ENCODE assay signal across 8 cellular contexts in genomic region chr6:161393839-161394364, GRCh38.
A peak's percentile ranks its signal among the peaks of the same experiment; 100 is the strongest.
DNase-seq lines count a peak whose midpoint lies in the region; ATAC-seq, FAIRE-seq and TF ChIP-seq lines count a peak whose summit lies in the region.

No MANE protein-coding gene starts in this region.

- H3K9me3 ChIP-seq in SU-DHL-6 (ENCODE audit: insufficient read depth, low read length) = no peaks in the 10 kb centered on the region
- H3K9me3 ChIP-seq in breast epithelium = peaks cover 2 to 6% of the 10 kb centered on the region in 2 donors
- no peaks in the 10 kb centered on the region for H3K9me3 ChIP-seq in kidney (ENCODE audit: control insufficient read depth in 1 of 2, low read length in 2 of 2)

- FAIRE-seq in kidney (lab: Jason Lieb, UNC) = peak; percentile 97

- no peaks in the 10 kb centered on the region for H3K4me1 ChIP-seq in breast epithelium
- no peaks in the 10 kb centered on the region for H3K4me1 ChIP-seq in kidney (ENCODE audit: control insufficient read depth in 1 of 2, insufficient read depth in 1 of 2, low read depth in 1 of 2, low read length in 2 of 2)

- TF ChIP-seq CTCF in SU-DHL-6 (IDR thresholded peaks at IDR 0.05; ENCODE audit: insufficient read depth, low read length, poor library complexity, severe bottlenecking) (peak; percentile 64), breast epithelium (IDR thresholded peaks at IDR 0.05) (peak in 2 of 3 donors; percentile 47 to 58), kidney (IDR thresholded peaks at IDR 0.05; ENCODE audit: borderline replicate concordance, extremely low read depth, insufficient read depth) (peak; percentile 56)

- peak; percentile 77 for DNase-seq in AG08396 (ENCODE audit: low spot score)
- DNase-seq in NCI-H1436 (lab: John Stamatoyannopoulos, UW) = peak; percentile 67
- DNase-seq in breast epithelium (ENCODE audit: low spot score in 2 of 2) = no peak
- no peak for DNase-seq in kidney
- peak; percentile 41 for DNase-seq in stimulated activated CD4-positive, alpha-beta T cell treated with anti-CD3 and anti-CD28 coated beads, Interleukin-2, amount 100 ng/mL, for 4 hours (ENCODE audit: low read depth)

- H3K79me2 ChIP-seq in SU-DHL-6 (ENCODE audit: insufficient read depth, low read length) = no peaks in the 10 kb centered on the region

- peak overlapping the region; percentile 21 for H2AFZ ChIP-seq in SU-DHL-6 (ENCODE audit: low read depth, low read length, severe bottlenecking)

- H3K27me3 ChIP-seq in SU-DHL-6 (ENCODE audit: low read length) (no peaks in the 10 kb centered on the region), breast epithelium (no peaks in the 10 kb centered on the region)

- intact Hi-C loops in breast epithelium (cut with DNase I; ENCODE audit: low total_unique reads) = no loop called here
- intact Hi-C loops in kidney (cut with DNase I) = no loop called here

- H4K20me1 ChIP-seq in SU-DHL-6 (ENCODE audit: low read depth, low read length) = no peaks in the 10 kb centered on the region

- TF ChIP-seq POLR2A in breast epithelium (IDR thresholded peaks at IDR 0.05) = no peak

- H3K27ac ChIP-seq in SU-DHL-6 (ENCODE audit: low read depth, low read length) (no peak overlapping the region), breast epithelium (no peak overlapping the region), kidney (ENCODE audit: low read depth in 2 of 2, low read length in 2 of 2) (no peak overlapping the region)

- no peaks in the 10 kb centered on the region for H3F3A ChIP-seq in SU-DHL-6 (ENCODE audit: insufficient read depth)

- ATAC-seq in GM18508 (IDR thresholded peaks at IDR 0.05; ENCODE audit: insufficient read depth, unreplicated experiment) (peak; percentile 100), HG02938 (IDR thresholded peaks at IDR 0.05; ENCODE audit: unreplicated experiment) (peak; percentile 100)

- no peaks in the 10 kb centered on the region for H3K36me3 ChIP-seq in SU-DHL-6 (ENCODE audit: low read length)
- no peaks in the 10 kb centered on the region for H3K36me3 ChIP-seq in breast epithelium
- no peaks in the 10 kb centered on the region for H3K36me3 ChIP-seq in kidney (ENCODE audit: control insufficient read depth in 1 of 2, insufficient read depth in 2 of 2, low read length in 2 of 2)

- no peaks in the 10 kb centered on the region for H3K9me2 ChIP-seq in SU-DHL-6 (replicated peaks; ENCODE audit: insufficient read depth, low read length)

- no peak overlapping the region for H3K9ac ChIP-seq in SU-DHL-6 (ENCODE audit: low read length)
- peak overlapping the region in 1 of 2 donors; percentile 17 for H3K9ac ChIP-seq in kidney (ENCODE audit: low read length in 2 of 2)

- no peak overlapping the region for H3K4me2 ChIP-seq in SU-DHL-6 (ENCODE audit: low read depth, low read length, poor library complexity, severe bottlenecking)

- H3K4me3 ChIP-seq in SU-DHL-6 (ENCODE audit: insufficient read depth, low read length, poor library complexity, severe bottlenecking) (no peak overlapping the region), breast epithelium (no peak overlapping the region), kidney (ENCODE audit: low read length in 2 of 2) (no peak overlapping the region)

Comparison
In these comparisons a context has a peak if more than half of its experiments do, and no peak if none do; other contexts are left out.
1. DNase-seq: peak in AG08396 (single experiment), NCI-H1436 (single experiment) and stimulated activated CD4-positive, alpha-beta T cell treated with anti-CD3 and anti-CD28 coated beads, Interleukin-2, amount 100 ng/mL, for 4 hours (single experiment); none in breast epithelium (0 of 2) and kidney (single experiment).
2. Peak in every context shown above with its lines, with median percentiles within 50 percentile points of each other: CTCF ChIP-seq.